19 cellular contexts compared by ENCODE assay signal in genomic region chr5:44387391-44387790, GRCh38. TPM values are rescaled to one million over a fixed set of nuclear protein-coding genes. Genes with fewer than 3 reads are reported as not detected.
DNase-seq lines count a peak whose midpoint lies in the region; ATAC-seq lines count a peak whose summit lies in the region.
"Had no signal": no experiment of that assay in that cellular context is flagged by ENCODE, and none has a peak within 500 bp of the region (broad histone marks: within the 10 kb centered on the region; RNA-seq: fewer than 3 reads in every experiment).

No MANE protein-coding gene starts in this region.

- peak overlapping the region; percentile 32 for H3K4me3 ChIP-seq in right cardiac atrium (ENCODE audit: low read length)
- peak overlapping the region; percentile 76 for H3K4me3 ChIP-seq in iPS-18a (ENCODE audit: low read length)
- H3K4me3 ChIP-seq in rectal smooth muscle tissue (ENCODE audit: low read length): peak overlapping the region; percentile 62

- H3K27ac ChIP-seq in right cardiac atrium (ENCODE audit: low read length): no peak overlapping the region
- no peak overlapping the region for H3K27ac ChIP-seq in iPS-18a (ENCODE audit: low read length)
- H3K27ac ChIP-seq in rectal smooth muscle tissue (ENCODE audit: low read depth, low read length): no peak overlapping the region

- intact Hi-C loops in right cardiac atrium (cut with DNase I) (no loop called here), cardiac septum (cut with DNase I) (no loop called here)

- H3K36me3 Mint-ChIP-seq in activated naive CD8-positive, alpha-beta T cell treated with anti-CD3 and anti-CD28 coated beads, Interleukin-2, amount 50 U/mL, for 24 hours (ENCODE audit: low read depth): no peaks in the 10 kb centered on the region

- no peak overlapping the region for H3K9ac ChIP-seq in iPS-18a (ENCODE audit: low read length)
- no peak overlapping the region for H3K9ac ChIP-seq in rectal smooth muscle tissue (ENCODE audit: low read length)

- WGBS in right cardiac atrium: 30% methylated on average over 3 of the region's 3 CpGs

- H3K36me3 ChIP-seq in iPS-18a (ENCODE audit: control insufficient read depth, low read depth, low read length) (no peaks in the 10 kb centered on the region), rectal smooth muscle tissue (ENCODE audit: control insufficient read depth, insufficient read depth, low read length) (no peaks in the 10 kb centered on the region)

- H3K4me3 Mint-ChIP-seq in activated naive CD8-positive, alpha-beta T cell treated with anti-CD3 and anti-CD28 coated beads, Interleukin-2, amount 50 U/mL, for 24 hours: no peak overlapping the region
- H3K4me3 Mint-ChIP-seq: memory B cell had no signal

- peaks cover 2% of the 10 kb centered on the region for H3K4me1 ChIP-seq in right cardiac atrium (ENCODE audit: control insufficient read depth, insufficient read depth, low read length)
- H3K4me1 ChIP-seq in iPS-18a (ENCODE audit: control insufficient read depth, low read depth, low read length): peaks cover 24% of the 10 kb centered on the region
- H3K4me1 ChIP-seq in rectal smooth muscle tissue (ENCODE audit: control insufficient read depth, insufficient read depth, low read length): no peaks in the 10 kb centered on the region

- peaks cover 43% of the 10 kb centered on the region for H3K27me3 Mint-ChIP-seq in activated naive CD8-positive, alpha-beta T cell treated with anti-CD3 and anti-CD28 coated beads, Interleukin-2, amount 50 U/mL, for 24 hours

- DNase-seq in right cardiac atrium (no peak), cardiac septum (ENCODE audit: low spot score) (no peak), DMS 273 treated with DMSO at 0.1 percent for 48 hours (lab: John Stamatoyannopoulos, UW) (no peak), nucleus accumbens (lab: John Stamatoyannopoulos, UW) (no peak)
- no peak for DNase-seq in activated naive CD8-positive, alpha-beta T cell treated with anti-CD3 and anti-CD28 coated beads, Interleukin-2, amount 50 U/mL, for 24 hours
- DNase-seq: activated gamma-delta T cell treated with Interleukin-2 at 50 U/mL for 16 hours; CD8-positive, alpha-beta memory T cell; head of caudate nucleus; NCI-H2171 treated with DMSO at 0.1 percent for 48 hours; NK-92 treated with Interleukin-12 subunit alpha and Interleukin-12 subunit beta, amount 100 ng/mL, for 24 hours; SIG-M5; stimulated activated CD4-positive, alpha-beta T cell treated with anti-CD3 and anti-CD28 coated beads, Interleukin-4, amount 100 ng/mL, for 24 hours had no signal

- no peak overlapping the region for H3K27ac Mint-ChIP-seq in activated naive CD8-positive, alpha-beta T cell treated with anti-CD3 and anti-CD28 coated beads, Interleukin-2, amount 50 U/mL, for 24 hours
- H3K27ac Mint-ChIP-seq: CD8-positive, alpha-beta memory T cell; memory B cell had no signal

- H3K9me3 ChIP-seq in right cardiac atrium (ENCODE audit: control insufficient read depth, low read length) (peaks cover 1% of the 10 kb centered on the region), iPS-18a (ENCODE audit: control insufficient read depth, low read depth, low read length) (no peaks in the 10 kb centered on the region)

- H3K27me3 ChIP-seq in right cardiac atrium (ENCODE audit: control insufficient read depth, insufficient read depth): no peaks in the 10 kb centered on the region
- H3K27me3 ChIP-seq in iPS-18a (ENCODE audit: control insufficient read depth, insufficient read depth, low read length): peaks cover 56% of the 10 kb centered on the region
- H3K27me3 ChIP-seq in rectal smooth muscle tissue (ENCODE audit: control insufficient read depth, insufficient read depth, low read length): no peaks in the 10 kb centered on the region

- no peak for ATAC-seq in right cardiac atrium
- ATAC-seq in GM21529 (IDR thresholded peaks at IDR 0.05; ENCODE audit: unreplicated experiment): no peak
- ATAC-seq in activated naive CD8-positive, alpha-beta T cell treated with anti-CD3 and anti-CD28 coated beads, Interleukin-2, amount 50 U/mL, for 24 hours: no peak

- H3K4me1 Mint-ChIP-seq in activated naive CD8-positive, alpha-beta T cell treated with anti-CD3 and anti-CD28 coated beads, Interleukin-2, amount 50 U/mL, for 24 hours: peaks cover 8% of the 10 kb centered on the region

- H3K9me3 Mint-ChIP-seq in activated naive CD8-positive, alpha-beta T cell treated with anti-CD3 and anti-CD28 coated beads, Interleukin-2, amount 50 U/mL, for 24 hours: no peaks in the 10 kb centered on the region

RNA-seq across cellular contexts. Expression of gene FGF10, which starts 1.8 kb away (rescaled TPM):
- total RNA-seq in right cardiac atrium: 1 to 10 TPM in 2 of 4 donors, under 1 TPM in 2; 0.31 to 3.7 (median 1.0) TPM
- 0.52 TPM for polyA plus RNA-seq in right cardiac atrium
- 0.32 TPM for total RNA-seq in cardiac septum
- total RNA-seq: activated CD8-positive, alpha-beta memory T cell treated with anti-CD3 and anti-CD28 coated beads for 36 hours; bronchial epithelial cell; CD8-positive, alpha-beta memory T cell; pulmonary artery endothelial cell had no signal
- polyA plus RNA-seq: CD8-positive, alpha-beta memory T cell had no signal
